19 cellular contexts compared by ENCODE assay signal in genomic region chr3:12611117-12611516, GRCh38. TPM values are rescaled to one million over a fixed set of nuclear protein-coding genes. Genes with fewer than 3 reads are reported as not detected.
DNase-seq lines count a peak whose midpoint lies in the region; ATAC-seq and TF ChIP-seq lines count a peak whose summit lies in the region.
"Had no signal": no experiment of that assay in that cellular context is flagged by ENCODE, and none has a peak within 500 bp of the region (broad histone marks: within the 10 kb centered on the region; RNA-seq: fewer than 3 reads in every experiment).

No MANE protein-coding gene starts in this region.

- peak; percentile 30 for ATAC-seq in left ventricle myocardium superior
- peak; percentile 24 for ATAC-seq in sciatic nerve
- no peak for ATAC-seq in HG02678 (IDR thresholded peaks at IDR 0.05; ENCODE audit: unreplicated experiment)
- ATAC-seq: A549, K562 had no signal

- intact Hi-C loops in left ventricle myocardium superior (cut with micrococcal nuclease) (no loop called here), left ventricle myocardium inferior (cut with micrococcal nuclease) (no loop called here), sciatic nerve (cut with DNase I) (no loop called here), esophagus squamous epithelium (cut with DNase I) (no loop called here)

- no peak overlapping the region for H3K4me3 ChIP-seq in left ventricle myocardium inferior
- H3K4me3 ChIP-seq in esophagus squamous epithelium: no peak overlapping the region
- H3K4me3 ChIP-seq: A549, GM23248, HAP-1, K562 had no signal

- DNase-seq in left ventricle myocardium superior (no peak), left ventricle myocardium inferior (no peak), fibroblast of gingiva (ENCODE audit: low read depth) (peak; percentile 23), sciatic nerve (ENCODE audit: low spot score) (no peak), esophagus squamous epithelium (lab: John Stamatoyannopoulos, UW) (no peak), hepatic stellate cell (ENCODE audit: low spot score) (no peak)
- DNase-seq: AML-193; Caco-2; CD4-positive, alpha-beta T cell; DMS79; GF-D8; GM23248 had no signal

- TF ChIP-seq CTCF in left ventricle myocardium inferior (IDR thresholded peaks at IDR 0.05; ENCODE audit: borderline replicate concordance) (no peak), esophagus squamous epithelium (IDR thresholded peaks at IDR 0.05) (no peak)

- H3K36me3 ChIP-seq in left ventricle myocardium inferior: peaks cover 65% of the 10 kb centered on the region
- H3K36me3 ChIP-seq in esophagus squamous epithelium: peaks cover 10 to 91% (median 32%) of the 10 kb centered on the region in 3 donors

- H3K4me1 ChIP-seq in left ventricle myocardium inferior (peaks cover 44% of the 10 kb centered on the region), esophagus squamous epithelium (no peaks in the 10 kb centered on the region)
- H3K4me1 ChIP-seq: A549, Caco-2, HAP-1 had no signal

- 69 to 80% methylated on average over 4 to 5 of the region's 5 CpGs for WGBS in esophagus squamous epithelium, 2 donors

- H3K27me3 ChIP-seq in left ventricle myocardium inferior (ENCODE audit: low read depth): no peaks in the 10 kb centered on the region
- no peaks in the 10 kb centered on the region for H3K27me3 ChIP-seq in esophagus squamous epithelium

- H3K27ac ChIP-seq in left ventricle myocardium inferior (replicated peaks): no peak overlapping the region
- H3K27ac ChIP-seq in esophagus squamous epithelium: no peak overlapping the region
- H3K27ac ChIP-seq: 22Rv1, A549, C4-2B, GM23248, HL-60 had no signal

- no peak for TF ChIP-seq POLR2A in esophagus squamous epithelium (IDR thresholded peaks at IDR 0.05)

- H3K9me3 ChIP-seq in left ventricle myocardium inferior (replicated peaks): no peaks in the 10 kb centered on the region
- no peaks in the 10 kb centered on the region for H3K9me3 ChIP-seq in esophagus squamous epithelium
- H3K9me3 ChIP-seq: A549, Caco-2, HAP-1 had no signal

RNA-seq across cellular contexts. Expression of gene RAF1, which starts 52.8 kb away (rescaled TPM):
- 153 TPM for total RNA-seq in left ventricle myocardium superior
- 137 TPM for total RNA-seq in left ventricle myocardium inferior
- 90.5 TPM for total RNA-seq in sciatic nerve
- total RNA-seq in esophagus squamous epithelium: 100 to 1,000 TPM in 1 of 4 donors, 10 to 100 TPM in 3; 73.2 to 107 (median 84.2) TPM

RNA-seq across cellular contexts. Expression of gene MKRN2, which starts 54.2 kb away (rescaled TPM):
- 33.6 TPM for total RNA-seq in left ventricle myocardium superior
- total RNA-seq in left ventricle myocardium inferior: 34.3 TPM
- 23.9 TPM for total RNA-seq in sciatic nerve
- 10 to 100 TPM; 14.6 to 28.4 (median 19.4) TPM for total RNA-seq in esophagus squamous epithelium
